In the genomic region with DNA sequence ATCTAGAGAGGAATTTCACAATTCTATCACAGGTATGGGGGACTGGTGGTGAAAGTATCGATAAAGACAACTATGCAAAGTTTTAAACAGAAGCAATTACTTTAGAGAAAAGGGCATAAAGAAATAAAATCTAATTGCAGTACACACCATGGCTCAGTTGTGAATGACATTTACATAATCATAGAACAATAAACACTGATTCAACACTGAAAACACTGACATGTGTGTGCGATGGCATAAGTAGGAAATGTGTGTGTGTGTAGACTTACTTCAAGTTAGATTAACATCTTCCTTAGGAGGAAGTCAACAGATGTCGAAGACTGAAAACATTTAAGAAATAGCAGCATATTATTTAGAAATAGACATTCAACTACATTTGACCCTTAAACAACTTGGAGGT, we compare ENCODE assay signal across 11 cellular contexts.
"Had no signal": no experiment of that assay in that cellular context is flagged by ENCODE, and none has a peak within 500 bp of the region (broad histone marks: within the 10 kb centered on the region; RNA-seq: fewer than 3 reads in every experiment).

No MANE protein-coding gene starts in this region.

- H3K4me3 ChIP-seq: SJSA1, SK-N-MC had no signal

- H3K27ac ChIP-seq: SJSA1, SK-N-MC had no signal

- DNase-seq: NCI-H1092, NCI-H1417 treated with DMSO at 0.1 percent for 48 hours, NCI-H2107, NCI-H2227 treated with DMSO at 0.1 percent for 48 hours, NCI-H510A, NCI-H524 treated with DMSO at 0.1 percent for 48 hours, NCI-H774, Right ventricle myocardium superior, SIG-M5 had no signal

- H3K27me3 ChIP-seq: SJSA1 had no signal

- H3K9me3 ChIP-seq: SJSA1 had no signal

- H3K36me3 ChIP-seq: SJSA1 had no signal
